In genomic region chr15:73782339-73782979, GRCh38 we compare ENCODE assay signal across 28 cellular contexts. TPM values are rescaled to one million over a fixed set of nuclear protein-coding genes. Genes with fewer than 3 reads are reported as not detected.
DNase-seq lines count a peak whose midpoint lies in the region; ATAC-seq and TF ChIP-seq lines count a peak whose summit lies in the region.
"Had no signal": no experiment of that assay in that cellular context is flagged by ENCODE, and none has a peak within 500 bp of the region (broad histone marks: within the 10 kb centered on the region; RNA-seq: fewer than 3 reads in every experiment).

No MANE protein-coding gene starts in this region.

- intact Hi-C loops in right cardiac atrium (cut with DNase I) (no loop called here), heart left ventricle (cut with DNase I) (loop anchor here in 1 of 10 donors (10.0 kb wide), 1 partner anchor 132 kb away; no protein-coding TSS in a partner anchor), thyroid gland (cut with DNase I) (no loop called here)

- peaks cover 2% of the 10 kb centered on the region for H3K4me1 ChIP-seq in right cardiac atrium (ENCODE audit: control insufficient read depth, insufficient read depth, low read length)
- H3K4me1 ChIP-seq in heart left ventricle: peaks cover 0 to 15% (median 0%) of the 10 kb centered on the region in 12 donors
- peaks cover 0 to 11% of the 10 kb centered on the region in 2 donors for H3K4me1 ChIP-seq in thyroid gland
- H3K4me1 ChIP-seq in suprapubic skin: peaks cover 9% of the 10 kb centered on the region
- H3K4me1 ChIP-seq: right lobe of liver had no signal

- TF ChIP-seq CTCF in heart left ventricle (IDR thresholded peaks at IDR 0.05): no peak
- no peak for TF ChIP-seq CTCF in thyroid gland (IDR thresholded peaks at IDR 0.05)
- no peak for TF ChIP-seq CTCF in suprapubic skin (IDR thresholded peaks at IDR 0.05)

- H3K9me3 ChIP-seq in right cardiac atrium (ENCODE audit: control insufficient read depth, low read length): no peaks in the 10 kb centered on the region
- H3K9me3 ChIP-seq in heart left ventricle: no peaks in the 10 kb centered on the region
- H3K9me3 ChIP-seq in thyroid gland: no peaks in the 10 kb centered on the region
- H3K9me3 ChIP-seq in suprapubic skin: no peaks in the 10 kb centered on the region
- H3K9me3 ChIP-seq: HAP-1, right lobe of liver, tibial nerve had no signal

- DNase-seq in right cardiac atrium (peak in 2 of 3 donors; percentile 41 to 50), heart left ventricle (no peak), NCI-H446 (lab: John Stamatoyannopoulos, UW) (peak; percentile 79 to 91), astrocyte of the hippocampus (ENCODE audit: low read depth, low spot score) (peak; percentile 20), thyroid gland (peak; percentile 71 to 72), suprapubic skin (ENCODE audit: low spot score in 2 of 2) (no peak)
- DNase-seq: activated B cell treated with CpG ODN at 0.5 μM for 24 hours; activated CD8-positive, alpha-beta memory T cell treated with anti-CD3 and anti-CD28 coated beads, Interleukin-2, amount 10 ng/mL, durations not matched to agents 7 days and 5 days; activated gamma-delta T cell treated with Interleukin-2 at 50 U/mL for 16 hours; activated T-cell treated with anti-CD3 and anti-CD28 coated beads, Interleukin-2, amount 50 U/mL, for 4 hours; AML-193; CD4-positive, alpha-beta T cell; erythroblast; head of caudate nucleus; MV-4-11; naive B cell; NCI-H2081; nucleus accumbens; OCI-M1; right lobe of liver; stimulated activated CD8-positive, alpha-beta memory T cell treated with anti-CD3 and anti-CD28 coated beads, Interleukin-4, amount 100 ng/mL, for 48 hours had no signal

- WGBS in right cardiac atrium: 63% methylated on average over 4 of the region's 4 CpGs
- WGBS in heart left ventricle, 4 donors: 72 to 81% (median 78%) methylated on average over 4 of the region's 4 CpGs
- 51 to 53% methylated on average over 4 of the region's 4 CpGs for WGBS in thyroid gland, 2 donors
- 45% methylated on average over 3 of the region's 4 CpGs for WGBS in suprapubic skin

- no peaks in the 10 kb centered on the region for H3K27me3 ChIP-seq in right cardiac atrium (ENCODE audit: control insufficient read depth, insufficient read depth)
- H3K27me3 ChIP-seq in heart left ventricle: no peaks in the 10 kb centered on the region
- H3K27me3 ChIP-seq in thyroid gland: no peaks in the 10 kb centered on the region
- no peaks in the 10 kb centered on the region for H3K27me3 ChIP-seq in suprapubic skin
- H3K27me3 ChIP-seq: right lobe of liver, tibial nerve had no signal

- no peak overlapping the region for H3K27ac ChIP-seq in right cardiac atrium (ENCODE audit: low read length)
- H3K27ac ChIP-seq in heart left ventricle: no peak overlapping the region
- no peak overlapping the region for H3K27ac ChIP-seq in thyroid gland
- H3K27ac ChIP-seq in suprapubic skin: no peak overlapping the region
- H3K27ac ChIP-seq: right lobe of liver, SK-N-MC, tibial nerve had no signal

- TF ChIP-seq POLR2A in heart left ventricle (IDR thresholded peaks at IDR 0.05) (no peak), thyroid gland (IDR thresholded peaks at IDR 0.05) (no peak), suprapubic skin (IDR thresholded peaks at IDR 0.05) (no peak)

- TF ChIP-seq EP300 in suprapubic skin (IDR thresholded peaks at IDR 0.05): no peak

- no peak for ATAC-seq in right cardiac atrium
- no peak for ATAC-seq in heart left ventricle
- no peak for ATAC-seq in GM19463 (IDR thresholded peaks at IDR 0.05; ENCODE audit: unreplicated experiment)
- no peak for ATAC-seq in HG03025 (IDR thresholded peaks at IDR 0.05; ENCODE audit: low FRiP score, unreplicated experiment)
- ATAC-seq: activated CD8-positive, alpha-beta memory T cell treated with anti-CD3 and anti-CD28 coated beads, Interleukin-2, amount 10 ng/mL, durations not matched to agents 7 days and 5 days; activated T-cell treated with anti-CD3 and anti-CD28 coated beads, Interleukin-2, amount 50 U/mL, for 4 hours; GM12878; right lobe of liver had no signal

- no peak overlapping the region for H3K4me3 ChIP-seq in right cardiac atrium (ENCODE audit: low read length)
- H3K4me3 ChIP-seq in heart left ventricle: no peak overlapping the region
- no peak overlapping the region for H3K4me3 ChIP-seq in thyroid gland (replicated peaks in 1 of 3)
- no peak overlapping the region for H3K4me3 ChIP-seq in suprapubic skin
- H3K4me3 ChIP-seq: GM12878, HAP-1, right lobe of liver, SK-N-MC, tibial nerve had no signal

- no peaks in the 10 kb centered on the region for H3K36me3 ChIP-seq in heart left ventricle
- no peaks in the 10 kb centered on the region for H3K36me3 ChIP-seq in thyroid gland
- no peaks in the 10 kb centered on the region for H3K36me3 ChIP-seq in suprapubic skin
- H3K36me3 ChIP-seq: HAP-1, right lobe of liver, tibial nerve had no signal

RNA-seq across cellular contexts. Expression of gene INSYN1, which starts 29.3 kb away (rescaled TPM):
- total RNA-seq in right cardiac atrium (100 to 1,000 TPM in 2 of 4 donors, 10 to 100 TPM in 2; 65.6 to 112 (median 99.0) TPM), heart left ventricle (100 to 1,000 TPM in 4 of 9 donors, 10 to 100 TPM in 5; 51.5 to 182 (median 83.0) TPM), thyroid gland (1 to 10 TPM in 3 of 4 donors, under 1 TPM in 1; 0.83 to 2.5 (median 2.0) TPM), suprapubic skin (10 to 100 TPM; 22.7 to 70.1 (median 45.7) TPM)
- polyA plus RNA-seq in right cardiac atrium (117 TPM), heart left ventricle (100 to 1,000 TPM; 120 to 137 TPM)
- total RNA-seq: activated B cell treated with CpG ODN at 0.5 μM for 24 hours; activated CD8-positive, alpha-beta memory T cell treated with anti-CD3 and anti-CD28 coated beads, Interleukin-2, amount 10 ng/mL, durations not matched to agents 7 days and 5 days; activated T-cell treated with anti-CD3 and anti-CD28 coated beads, Interleukin-2, amount 50 U/mL, for 4 hours; CD4-positive, alpha-beta T cell; GM12878; T-helper 1 cell treated with Interleukin-12 subunit alpha and Interleukin-12 subunit beta and Interleukin-4 antibody, amounts not matched to agents 30 ng/mL and 1 ng/mL, for 36 hours had no signal
- polyA plus RNA-seq: GM12878 had no signal

Comparison
In these comparisons a context has a peak if more than half of its experiments do, and no peak if none do; other contexts are left out.
1. DNase-seq: peak in right cardiac atrium (2 of 3), NCI-H446 (2 of 2), astrocyte of the hippocampus (single experiment) and thyroid gland (2 of 2); none in heart left ventricle (0 of 5) and suprapubic skin (0 of 2).
2. RNA of gene INSYN1, which starts 29.3 kb away (total RNA-seq): 65.6 to 112 TPM in right cardiac atrium, 51.5 to 182 TPM in heart left ventricle and 22.7 to 70.1 TPM in suprapubic skin; 0.83 to 2.5 TPM in thyroid gland; every median in the first group is over 4 times any median in the second.